In the genomic region with DNA sequence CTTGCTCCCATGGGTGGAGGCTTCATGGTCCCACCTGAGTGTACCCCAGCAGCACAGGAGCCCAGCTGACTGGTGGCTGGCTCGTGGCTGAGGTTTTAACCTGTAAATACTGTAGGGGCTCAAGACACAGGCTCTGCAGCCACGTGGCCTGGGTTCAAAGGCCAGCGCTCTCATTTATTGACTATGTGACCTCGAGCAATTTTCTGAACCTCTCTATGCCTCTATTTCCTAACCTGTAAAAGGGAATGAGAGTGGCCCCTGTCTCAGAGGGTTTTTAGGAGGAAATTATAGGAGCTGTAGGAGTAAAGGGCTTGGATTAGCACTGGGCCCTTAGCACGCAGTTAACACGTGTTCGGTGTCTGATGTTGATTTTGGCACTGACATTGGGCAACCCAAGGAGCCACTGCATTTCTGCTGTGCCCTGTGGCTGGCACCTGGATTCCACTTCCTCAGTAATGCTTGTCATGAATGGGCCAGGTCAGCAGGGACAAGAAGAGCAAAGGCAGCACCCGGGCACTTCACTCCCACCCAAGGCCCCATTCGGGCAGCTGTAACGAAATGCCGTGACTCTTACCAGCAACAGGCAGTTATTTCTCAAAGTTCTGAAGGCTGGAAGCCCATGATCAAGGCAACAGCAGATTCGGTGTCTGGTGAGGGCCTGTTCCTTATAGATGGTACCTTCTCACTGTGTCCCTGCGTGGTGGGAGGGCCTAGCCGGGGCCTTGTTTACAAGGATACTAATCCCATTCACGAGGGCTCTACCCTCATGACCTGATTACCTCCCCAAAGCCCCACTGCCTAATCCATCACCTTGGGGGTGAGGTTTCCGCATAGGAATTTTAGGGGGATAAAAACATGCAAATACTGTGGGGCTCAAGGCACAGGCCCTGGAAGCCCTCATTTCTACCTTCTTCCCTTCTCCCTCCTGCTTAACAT, we compare ENCODE assay signal across 11 cellular contexts. TPM values are rescaled to one million over a fixed set of nuclear protein-coding genes. Genes with fewer than 3 reads are reported as not detected.
DNase-seq lines count a peak whose midpoint lies in the region; ATAC-seq and TF ChIP-seq lines count a peak whose summit lies in the region.
"Had no signal": no experiment of that assay in that cellular context is flagged by ENCODE, and none has a peak within 500 bp of the region (broad histone marks: within the 10 kb centered on the region; RNA-seq: fewer than 3 reads in every experiment).

No MANE protein-coding gene starts in this region.

- H3K27ac ChIP-seq in left lung (no peak overlapping the region), stomach smooth muscle (ENCODE audit: low read length) (peak overlapping the region; percentile 95)

- H3K9ac ChIP-seq in stomach smooth muscle (ENCODE audit: low read length in 2 of 2), result peak overlapping the region in 1 of 2 donors; percentile 13

- no peaks in the 10 kb centered on the region for H3K9me3 Mint-ChIP-seq in brain
- H3K9me3 Mint-ChIP-seq: activated CD4-positive, alpha-beta T cell treated with anti-CD3 and anti-CD28 coated beads, Interleukin-2, amount 10 ng/mL, durations not matched to agents 7 days and 5 days had no signal

- intact Hi-C loops in left lung (cut with DNase I), result no loop called here

- no peak overlapping the region for H3K4me3 ChIP-seq in left lung
- peak overlapping the region in 1 of 2 donors; percentile 29 for H3K4me3 ChIP-seq in stomach smooth muscle (ENCODE audit: low read length in 2 of 2)

- H3K9me3 ChIP-seq in left lung (no peaks in the 10 kb centered on the region), stomach smooth muscle (ENCODE audit: control insufficient read depth in 2 of 2, low read length in 2 of 2) (no peaks in the 10 kb centered on the region)

- peak overlapping the region; percentile 21 to 76 (median 72) for H3K4me3 Mint-ChIP-seq in brain
- H3K4me3 Mint-ChIP-seq: activated CD4-positive, alpha-beta T cell treated with anti-CD3 and anti-CD28 coated beads, Interleukin-2, amount 10 ng/mL, durations not matched to agents 7 days and 5 days had no signal

- peak; percentile 43 for DNase-seq in HuH-7.5 (ENCODE audit: low spot score)
- DNase-seq in left lung, result no peak
- DNase-seq in activated CD8-positive, alpha-beta memory T cell treated with anti-CD3 and anti-CD28 coated beads, Interleukin-2, amount 50 U/mL, for 48 hours, result no peak
- DNase-seq in stimulated activated CD4-positive, alpha-beta T cell treated with anti-CD3 and anti-CD28 coated beads, Interleukin-2, amount 100 ng/mL, for 24 hours, result no peak
- DNase-seq in NCI-H1417 (lab: John Stamatoyannopoulos, UW), result no peak
- no peak for DNase-seq in activated naive CD4-positive, alpha-beta T cell (lab: John Stamatoyannopoulos, UW)
- DNase-seq: activated CD4-positive, alpha-beta T cell treated with anti-CD3 and anti-CD28 coated beads, Interleukin-2, amount 10 ng/mL, durations not matched to agents 7 days and 5 days; stimulated activated naive CD4-positive, alpha-beta T cell treated with Interleukin-2 at 50 U/mL for 16 hours had no signal

- H3K4me1 Mint-ChIP-seq in brain, result peaks cover 82% of the 10 kb centered on the region
- H3K4me1 Mint-ChIP-seq: activated CD4-positive, alpha-beta T cell treated with anti-CD3 and anti-CD28 coated beads, Interleukin-2, amount 10 ng/mL, durations not matched to agents 7 days and 5 days had no signal

- H3K36me3 ChIP-seq in left lung (no peaks in the 10 kb centered on the region), stomach smooth muscle (ENCODE audit: control insufficient read depth in 2 of 2, insufficient read depth in 2 of 2, low read length in 2 of 2) (no peaks in the 10 kb centered on the region)

- H3K27me3 ChIP-seq in left lung (no peaks in the 10 kb centered on the region), stomach smooth muscle (ENCODE audit: control insufficient read depth in 1 of 2, insufficient read depth in 2 of 2, low read length in 2 of 2) (no peaks in the 10 kb centered on the region)

- H3K27ac Mint-ChIP-seq in brain, result peak overlapping the region; percentile 79 to 97 (median 95)
- H3K27ac Mint-ChIP-seq: activated CD4-positive, alpha-beta T cell treated with anti-CD3 and anti-CD28 coated beads, Interleukin-2, amount 10 ng/mL, durations not matched to agents 7 days and 5 days had no signal

- no peaks in the 10 kb centered on the region for H3K36me3 Mint-ChIP-seq in brain

- ATAC-seq in left lung, result peak; percentile 64
- ATAC-seq: esophagus mucosa had no signal

- H3K4me1 ChIP-seq in left lung (peaks cover 22 to 44% of the 10 kb centered on the region in 2 donors), stomach smooth muscle (ENCODE audit: control insufficient read depth, insufficient read depth, low read length) (peaks cover 93% of the 10 kb centered on the region)

- no peaks in the 10 kb centered on the region for H3K27me3 Mint-ChIP-seq in brain
- H3K27me3 Mint-ChIP-seq: activated CD4-positive, alpha-beta T cell treated with anti-CD3 and anti-CD28 coated beads, Interleukin-2, amount 10 ng/mL, durations not matched to agents 7 days and 5 days had no signal

- no peak for TF ChIP-seq CTCF in brain (conservative IDR thresholded peaks at IDR 0.05)
- no peak for TF ChIP-seq CTCF in left lung (IDR thresholded peaks at IDR 0.05)

RNA-seq across cellular contexts. Expression of a gene that starts 25.2 kb away (rescaled TPM):
- 16.2 TPM for polyA plus RNA-seq in brain (ENCODE audit: insufficient read depth, low read depth, low replicate concordance)
- 10 to 100 TPM; 26.5 to 39.6 TPM for total RNA-seq in left lung
- total RNA-seq: activated CD4-positive, alpha-beta T cell treated with anti-CD3 and anti-CD28 coated beads, Interleukin-2, amount 10 ng/mL, durations not matched to agents 7 days and 5 days had no signal
